ENCODE assay signal across 11 cellular contexts in genomic region chr12:110546339-110546738, GRCh38. TPM values are rescaled to one million over a fixed set of nuclear protein-coding genes. Genes with fewer than 3 reads are reported as not detected.
A peak's percentile ranks its signal among the peaks of the same experiment; 100 is the strongest.
DNase-seq lines count a peak whose midpoint lies in the region; ATAC-seq lines count a peak whose summit lies in the region.
"Had no signal": no experiment of that assay in that cellular context is flagged by ENCODE, and none has a peak within 500 bp of the region (broad histone marks: within the 10 kb centered on the region; RNA-seq: fewer than 3 reads in every experiment).

No MANE protein-coding gene starts in this region.

- no peak for DNase-seq in activated naive CD4-positive, alpha-beta T cell treated with anti-CD3 and anti-CD28 coated beads for 36 hours
- DNase-seq in SJSA1 (ENCODE audit: low read depth in 1 of 2, low spot score in 2 of 2) (peak in 1 of 2 experiments; percentile 39), glomerular visceral epithelial cell (ENCODE audit: extremely low spot score) (peak; percentile 80), stromal cell of bone marrow (ENCODE audit: low read depth) (peak; percentile 80), DMS153 (lab: John Stamatoyannopoulos, UW) (no peak), SHP77 treated with DMSO at 0.1 percent for 48 hours (lab: John Stamatoyannopoulos, UW) (no peak)
- DNase-seq: cortex of kidney had no signal

- no peak overlapping the region for H3K4me3 ChIP-seq in SJSA1
- H3K4me3 ChIP-seq: lung had no signal

- H3K36me3 ChIP-seq in SJSA1, result peaks cover 16% of the 10 kb centered on the region

- H3K4me1 Mint-ChIP-seq in activated naive CD4-positive, alpha-beta T cell treated with anti-CD3 and anti-CD28 coated beads, Interleukin-2, amount 50 U/mL, for 24 hours, result peaks cover 58% of the 10 kb centered on the region
- H3K4me1 Mint-ChIP-seq in activated naive CD4-positive, alpha-beta T cell treated with anti-CD3 and anti-CD28 coated beads for 36 hours (ENCODE audit: low read depth), result peaks cover 44% of the 10 kb centered on the region

- H3K4me3 Mint-ChIP-seq in activated naive CD4-positive, alpha-beta T cell treated with anti-CD3 and anti-CD28 coated beads, Interleukin-2, amount 50 U/mL, for 24 hours, result no peak overlapping the region
- H3K4me3 Mint-ChIP-seq in activated naive CD4-positive, alpha-beta T cell treated with anti-CD3 and anti-CD28 coated beads for 36 hours, result no peak overlapping the region

- intact Hi-C loops in activated naive CD4-positive, alpha-beta T cell treated with anti-CD3 and anti-CD28 coated beads for 36 hours (cut with micrococcal nuclease), result no loop called here

- peaks cover 13% of the 10 kb centered on the region for H3K36me3 Mint-ChIP-seq in activated naive CD4-positive, alpha-beta T cell treated with anti-CD3 and anti-CD28 coated beads, Interleukin-2, amount 50 U/mL, for 24 hours
- peaks cover 40% of the 10 kb centered on the region for H3K36me3 Mint-ChIP-seq in activated naive CD4-positive, alpha-beta T cell treated with anti-CD3 and anti-CD28 coated beads for 36 hours (ENCODE audit: low read depth)

- H3K9me3 Mint-ChIP-seq in activated naive CD4-positive, alpha-beta T cell treated with anti-CD3 and anti-CD28 coated beads, Interleukin-2, amount 50 U/mL, for 24 hours, result no peaks in the 10 kb centered on the region
- no peaks in the 10 kb centered on the region for H3K9me3 Mint-ChIP-seq in activated naive CD4-positive, alpha-beta T cell treated with anti-CD3 and anti-CD28 coated beads for 36 hours

- peaks cover 29% of the 10 kb centered on the region for H3K4me1 ChIP-seq in SJSA1 (replicated peaks)

- peak overlapping the region; percentile 74 for H3K27ac Mint-ChIP-seq in activated naive CD4-positive, alpha-beta T cell treated with anti-CD3 and anti-CD28 coated beads, Interleukin-2, amount 50 U/mL, for 24 hours
- no peak overlapping the region for H3K27ac Mint-ChIP-seq in activated naive CD4-positive, alpha-beta T cell treated with anti-CD3 and anti-CD28 coated beads for 36 hours

- H3K9me3 ChIP-seq in SJSA1 (replicated peaks), result no peaks in the 10 kb centered on the region

- no peaks in the 10 kb centered on the region for H3K27me3 Mint-ChIP-seq in activated naive CD4-positive, alpha-beta T cell treated with anti-CD3 and anti-CD28 coated beads, Interleukin-2, amount 50 U/mL, for 24 hours
- H3K27me3 Mint-ChIP-seq in activated naive CD4-positive, alpha-beta T cell treated with anti-CD3 and anti-CD28 coated beads for 36 hours (ENCODE audit: low read depth), result no peaks in the 10 kb centered on the region

- H3K27ac ChIP-seq in SJSA1, result peak overlapping the region; percentile 58
- H3K27ac ChIP-seq: C4-2B had no signal

- CTCF ChIA-PET in activated naive CD4-positive, alpha-beta T cell treated with anti-CD3 and anti-CD28 coated beads for 36 hours (lab: Charles Lee), result interaction anchor here (0.9 to 1.1 kb wide), 2 partner anchors 18 to 33 kb away, joined by 3 to 4 read pairs; no protein-coding TSS in a partner anchor

- no peak for ATAC-seq in HG02970 (IDR thresholded peaks at IDR 0.05; ENCODE audit: low FRiP score, unreplicated experiment)

- no peaks in the 10 kb centered on the region for H3K27me3 ChIP-seq in SJSA1 (replicated peaks)

RNA-seq across cellular contexts. Expression of gene PPTC7, which starts 36.8 kb away (rescaled TPM):
- total RNA-seq in activated naive CD4-positive, alpha-beta T cell treated with anti-CD3 and anti-CD28 coated beads for 36 hours, result 10 to 100 TPM; 41.1 to 43.2 TPM
- 4.7 and 5.6 TPM in 2 replicates for total RNA-seq in SJSA1 (2014; rRNA removed; shearing (Covaris generic))

RNA-seq across cellular contexts. Expression of gene RAD9B, which starts 44.2 kb away (rescaled TPM):
- total RNA-seq in activated naive CD4-positive, alpha-beta T cell treated with anti-CD3 and anti-CD28 coated beads for 36 hours, result 1 to 10 TPM; 1.1 to 1.5 TPM
- total RNA-seq in SJSA1 (2014; rRNA removed; shearing (Covaris generic)), result 1.2 TPM in 1 of 2 replicates, not detected in the other

RNA-seq across cellular contexts. Expression of gene VPS29, which starts 44.4 kb away (rescaled TPM):
- total RNA-seq in activated naive CD4-positive, alpha-beta T cell treated with anti-CD3 and anti-CD28 coated beads for 36 hours, result 10 to 100 TPM; 76.6 to 81.8 TPM
- total RNA-seq in SJSA1 (2014; rRNA removed; shearing (Covaris generic)), result 83.0 and 88.2 TPM in 2 replicates

Comparison
In these comparisons a context has a peak if more than half of its experiments do, and no peak if none do; other contexts are left out.
1. DNase-seq: peak in glomerular visceral epithelial cell (single experiment) and stromal cell of bone marrow (single experiment); none in activated naive CD4-positive, alpha-beta T cell treated with anti-CD3 and anti-CD28 coated beads for 36 hours (single experiment), DMS153 (single experiment) and SHP77 treated with DMSO at 0.1 percent for 48 hours (single experiment).